ENCODE assay signal across 13 cellular contexts in the genomic region with DNA sequence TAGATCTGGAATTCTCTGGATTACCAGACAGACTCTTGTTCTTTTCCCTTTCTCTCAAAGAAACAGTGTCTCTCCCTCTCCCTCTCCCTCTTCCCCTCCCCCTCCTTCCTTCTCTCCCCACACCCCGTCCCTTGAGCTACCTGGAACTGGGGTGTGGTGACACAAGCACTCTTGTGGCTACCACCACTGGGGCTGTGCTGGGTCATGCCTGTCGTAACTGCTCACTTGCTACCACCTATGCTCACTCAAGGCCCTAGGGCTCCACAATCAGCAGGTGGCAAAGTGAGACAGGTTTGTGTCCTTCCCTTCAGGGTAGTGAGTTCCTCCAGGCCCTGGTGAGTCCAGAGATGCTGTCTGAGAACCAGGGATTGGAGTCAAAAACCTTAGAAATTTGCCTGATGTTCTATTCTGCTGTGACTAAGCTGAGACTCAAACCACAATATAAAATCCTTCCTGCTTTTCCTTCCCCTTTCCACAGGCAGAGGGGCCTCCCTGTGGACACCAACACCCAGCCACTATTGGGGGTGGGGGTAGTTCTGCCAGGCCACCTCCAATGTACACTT.
DNase-seq lines count a peak whose midpoint lies in the region; ATAC-seq and TF ChIP-seq lines count a peak whose summit lies in the region.
"Had no signal": no experiment of that assay in that cellular context is flagged by ENCODE, and none has a peak within 500 bp of the region (broad histone marks: within the 10 kb centered on the region; RNA-seq: fewer than 3 reads in every experiment).

No MANE protein-coding gene starts in this region.

- TF ChIP-seq CTCF in HFFc6 (IDR thresholded peaks at IDR 0.05), result no peak
- no peak for TF ChIP-seq CTCF in WTC11 (IDR thresholded peaks at IDR 0.05)
- no peak for TF ChIP-seq CTCF in mesothelial cell of epicardium (IDR thresholded peaks at IDR 0.05; ENCODE audit: unreplicated experiment)

- POLR2A ChIA-PET in WTC11 (lab: Charles Lee), result interaction anchor here (0.7 kb wide), 1 partner anchor 885 kb away, joined by 3 read pairs; no protein-coding TSS in a partner anchor

- H3K36me3 ChIP-seq in CD4-positive, CD25-positive, alpha-beta regulatory T cell (ENCODE audit: control insufficient read depth, insufficient read depth, low read length), result no peaks in the 10 kb centered on the region
- H3K36me3 ChIP-seq: brain microvascular endothelial cell had no signal

- DNase-seq in CD4-positive, CD25-positive, alpha-beta regulatory T cell, result peak in 1 of 3 donors; percentile 81
- DNase-seq in HFFc6 (peak; percentile 1), WTC11 (ENCODE audit: low spot score) (no peak), mesothelial cell of epicardium (ENCODE audit: low spot score in 2 of 2, unreplicated experiment in 2 of 2) (no peak), NCI-H748 (lab: John Stamatoyannopoulos, UW; ENCODE audit: unreplicated experiment) (no peak), foreskin melanocyte (no peak), inferior parietal cortex (ENCODE audit: extremely low spot score) (no peak)
- DNase-seq: brain microvascular endothelial cell; heart left ventricle; NCI-H2107; stimulated activated CD4-positive, alpha-beta T cell treated with anti-CD3 and anti-CD28 coated beads, Interleukin-4, amount 100 ng/mL, for 4 hours had no signal

- peak overlapping the region in 2 of 3 donors; percentile 73 to 75 for H3K27ac Mint-ChIP-seq in CD4-positive, CD25-positive, alpha-beta regulatory T cell
- H3K27ac Mint-ChIP-seq in HFFc6, result peak overlapping the region; percentile 48
- peak overlapping the region; percentile 94 for H3K27ac Mint-ChIP-seq in WTC11
- H3K27ac Mint-ChIP-seq in mesothelial cell of epicardium, result peak overlapping the region; percentile 43
- H3K27ac Mint-ChIP-seq: memory B cell had no signal

- peak overlapping the region in 1 of 4 donors; percentile 9 for H3K4me3 Mint-ChIP-seq in CD4-positive, CD25-positive, alpha-beta regulatory T cell
- no peak overlapping the region for H3K4me3 Mint-ChIP-seq in HFFc6
- H3K4me3 Mint-ChIP-seq in WTC11, result no peak overlapping the region
- H3K4me3 Mint-ChIP-seq in mesothelial cell of epicardium, result no peak overlapping the region
- H3K4me3 Mint-ChIP-seq: memory B cell had no signal

- H3K9me3 ChIP-seq in CD4-positive, CD25-positive, alpha-beta regulatory T cell (ENCODE audit: control insufficient read depth in 2 of 2, low read length in 2 of 2), result no peaks in the 10 kb centered on the region

- no peak overlapping the region for H3K4me3 ChIP-seq in CD4-positive, CD25-positive, alpha-beta regulatory T cell (ENCODE audit: low read depth, low read length)
- H3K4me3 ChIP-seq: heart left ventricle had no signal

- CTCF ChIA-PET in WTC11 (lab: Charles Lee), result no interaction called here

- peaks cover 19% of the 10 kb centered on the region for H3K36me3 Mint-ChIP-seq in CD4-positive, CD25-positive, alpha-beta regulatory T cell
- H3K36me3 Mint-ChIP-seq in HFFc6 (ENCODE audit: low read depth) (no peaks in the 10 kb centered on the region), WTC11 (peaks cover 15% of the 10 kb centered on the region), mesothelial cell of epicardium (peaks cover 14% of the 10 kb centered on the region)

- ATAC-seq in CD4-positive, CD25-positive, alpha-beta regulatory T cell (ENCODE audit: low read depth in 2 of 2), result no peak
- ATAC-seq in WTC11, result peak; percentile 39; the same call in 1 of the 2 replicates
- no peak for ATAC-seq in GM21737 (IDR thresholded peaks at IDR 0.05; ENCODE audit: unreplicated experiment)

- H3K27ac ChIP-seq in CD4-positive, CD25-positive, alpha-beta regulatory T cell (ENCODE audit: insufficient read depth, low read length, poor library complexity, severe bottlenecking), result no peak overlapping the region
- H3K27ac ChIP-seq: brain microvascular endothelial cell had no signal

- H3K4me1 Mint-ChIP-seq in CD4-positive, CD25-positive, alpha-beta regulatory T cell, result peaks cover 0 to 13% (median 6%) of the 10 kb centered on the region in 4 donors
- peaks cover 13% of the 10 kb centered on the region for H3K4me1 Mint-ChIP-seq in HFFc6 (ENCODE audit: low read depth)
- H3K4me1 Mint-ChIP-seq in WTC11, result peaks cover 17% of the 10 kb centered on the region
- H3K4me1 Mint-ChIP-seq in mesothelial cell of epicardium, result peaks cover 7% of the 10 kb centered on the region
- H3K4me1 Mint-ChIP-seq: memory B cell had no signal

- no peaks in the 10 kb centered on the region for H3K27me3 ChIP-seq in CD4-positive, CD25-positive, alpha-beta regulatory T cell (ENCODE audit: control insufficient read depth, insufficient read depth, low read length)
- H3K27me3 ChIP-seq: brain microvascular endothelial cell, heart left ventricle had no signal

- H3K9me3 Mint-ChIP-seq in CD4-positive, CD25-positive, alpha-beta regulatory T cell, result peaks cover 0 to 5% (median 0%) of the 10 kb centered on the region in 7 donors
- H3K9me3 Mint-ChIP-seq in HFFc6, result no peaks in the 10 kb centered on the region
- H3K9me3 Mint-ChIP-seq in WTC11, result no peaks in the 10 kb centered on the region
- H3K9me3 Mint-ChIP-seq in mesothelial cell of epicardium, result no peaks in the 10 kb centered on the region
- H3K9me3 Mint-ChIP-seq: memory B cell had no signal

- H3K4me1 ChIP-seq in CD4-positive, CD25-positive, alpha-beta regulatory T cell (ENCODE audit: control insufficient read depth, insufficient read depth, low read length, poor library complexity, severe bottlenecking), result no peaks in the 10 kb centered on the region

- H3K27me3 Mint-ChIP-seq in CD4-positive, CD25-positive, alpha-beta regulatory T cell, result no peaks in the 10 kb centered on the region
- H3K27me3 Mint-ChIP-seq in HFFc6 (ENCODE audit: insufficient read depth), result peaks cover 2% of the 10 kb centered on the region
- no peaks in the 10 kb centered on the region for H3K27me3 Mint-ChIP-seq in WTC11 (ENCODE audit: low read depth)
- H3K27me3 Mint-ChIP-seq in mesothelial cell of epicardium (ENCODE audit: low read depth), result no peaks in the 10 kb centered on the region
- H3K27me3 Mint-ChIP-seq: memory B cell had no signal

TF ChIP-seq in WTC11, 78 proteins besides CTCF, POLR2A, EP300 and RAD21 (continues in another document):
- TF ChIP-seq IRF1 (CRISPR knock-in tag; IDR thresholded peaks at IDR 0.05) (no peak), CDX4 (CRISPR knock-in tag; IDR thresholded peaks at IDR 0.05; ENCODE audit: borderline replicate concordance) (no peak), ZNF423 (CRISPR knock-in tag; IDR thresholded peaks at IDR 0.05) (no peak), ZNF396 (CRISPR knock-in tag; IDR thresholded peaks at IDR 0.05; ENCODE audit: borderline replicate concordance) (no peak), OVOL2 (CRISPR knock-in tag; IDR thresholded peaks at IDR 0.05; ENCODE audit: borderline replicate concordance) (no peak), GABPB1 (CRISPR knock-in tag; IDR thresholded peaks at IDR 0.05) (no peak), NR1H2 (CRISPR knock-in tag; IDR thresholded peaks at IDR 0.05) (no peak), MAX (CRISPR knock-in tag; IDR thresholded peaks at IDR 0.05) (no peak), PRRX2 (CRISPR knock-in tag; IDR thresholded peaks at IDR 0.05) (no peak), RELA (CRISPR knock-in tag; IDR thresholded peaks at IDR 0.05; ENCODE audit: borderline replicate concordance) (no peak)
- TF ChIP-seq, protein P1, sequence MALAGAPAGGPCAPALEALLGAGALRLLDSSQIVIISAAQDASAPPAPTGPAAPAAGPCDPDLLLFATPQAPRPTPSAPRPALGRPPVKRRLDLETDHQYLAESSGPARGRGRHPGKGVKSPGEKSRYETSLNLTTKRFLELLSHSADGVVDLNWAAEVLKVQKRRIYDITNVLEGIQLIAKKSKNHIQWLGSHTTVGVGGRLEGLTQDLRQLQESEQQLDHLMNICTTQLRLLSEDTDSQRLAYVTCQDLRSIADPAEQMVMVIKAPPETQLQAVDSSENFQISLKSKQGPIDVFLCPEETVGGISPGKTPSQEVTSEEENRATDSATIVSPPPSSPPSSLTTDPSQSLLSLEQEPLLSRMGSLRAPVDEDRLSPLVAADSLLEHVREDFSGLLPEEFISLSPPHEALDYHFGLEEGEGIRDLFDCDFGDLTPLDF (CRISPR knock-in tag; IDR thresholded peaks at IDR 0.05), result no peak
- TF ChIP-seq, protein P2, sequence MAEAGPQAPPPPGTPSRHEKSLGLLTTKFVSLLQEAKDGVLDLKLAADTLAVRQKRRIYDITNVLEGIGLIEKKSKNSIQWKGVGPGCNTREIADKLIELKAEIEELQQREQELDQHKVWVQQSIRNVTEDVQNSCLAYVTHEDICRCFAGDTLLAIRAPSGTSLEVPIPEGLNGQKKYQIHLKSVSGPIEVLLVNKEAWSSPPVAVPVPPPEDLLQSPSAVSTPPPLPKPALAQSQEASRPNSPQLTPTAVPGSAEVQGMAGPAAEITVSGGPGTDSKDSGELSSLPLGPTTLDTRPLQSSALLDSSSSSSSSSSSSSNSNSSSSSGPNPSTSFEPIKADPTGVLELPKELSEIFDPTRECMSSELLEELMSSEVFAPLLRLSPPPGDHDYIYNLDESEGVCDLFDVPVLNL (CRISPR knock-in tag; IDR thresholded peaks at IDR 0.05; ENCODE audit: borderline replicate concordance, low read depth), result no peak
- TF ChIP-seq, protein P3, sequence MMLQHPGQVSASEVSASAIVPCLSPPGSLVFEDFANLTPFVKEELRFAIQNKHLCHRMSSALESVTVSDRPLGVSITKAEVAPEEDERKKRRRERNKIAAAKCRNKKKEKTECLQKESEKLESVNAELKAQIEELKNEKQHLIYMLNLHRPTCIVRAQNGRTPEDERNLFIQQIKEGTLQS (CRISPR knock-in tag; conservative IDR thresholded peaks at IDR 0.05), result no peak

Comparison
In these comparisons a context has a peak if more than half of its experiments do, and no peak if none do; other contexts are left out.
1. H3K27ac Mint-ChIP-seq: peak in every context shown above with its lines; median percentile 94 in WTC11; 74 in CD4-positive, CD25-positive, alpha-beta regulatory T cell; 48 in HFFc6; 43 in mesothelial cell of epicardium.